In the genomic region with DNA sequence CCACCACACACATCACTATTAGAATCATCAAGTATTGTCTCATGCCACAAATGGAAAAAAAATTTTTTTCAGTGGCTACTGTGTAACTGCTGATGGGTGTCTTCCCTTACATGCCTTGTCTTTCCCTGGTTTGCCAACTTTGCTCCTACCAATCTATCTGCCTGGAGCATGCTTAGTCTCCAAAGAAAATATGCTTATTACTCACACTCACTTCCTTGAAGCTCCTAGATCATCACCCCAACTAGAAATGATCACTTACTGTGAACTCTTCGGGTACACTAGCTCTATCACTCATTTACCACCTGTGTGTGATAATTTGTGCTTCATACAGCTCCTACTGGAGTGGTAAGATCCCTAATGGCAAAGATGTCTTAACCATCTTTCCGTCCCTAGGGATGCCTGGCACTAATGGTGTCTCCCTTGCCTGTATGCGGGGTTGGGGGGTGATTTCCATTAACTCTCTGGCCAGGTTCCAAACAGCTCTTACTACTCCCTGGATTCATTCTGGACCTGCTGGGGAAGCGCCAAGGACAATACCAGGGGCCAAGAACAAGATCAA, we compare ENCODE assay signal across 8 cellular contexts. TPM values are rescaled to one million over a fixed set of nuclear protein-coding genes. Genes with fewer than 3 reads are reported as not detected.
DNase-seq lines count a peak whose midpoint lies in the region; ATAC-seq and TF ChIP-seq lines count a peak whose summit lies in the region.

No MANE protein-coding gene starts in this region.

- no peaks in the 10 kb centered on the region for H3K27me3 ChIP-seq in DND-41 (ENCODE audit: insufficient read depth, low read length, poor library complexity)
- no peaks in the 10 kb centered on the region for H3K27me3 ChIP-seq in right atrium auricular region
- no peaks in the 10 kb centered on the region for H3K27me3 ChIP-seq in skeletal muscle satellite cell (ENCODE audit: control insufficient read depth, insufficient read depth, low read length)

- peak overlapping the region; percentile 76 to 88 for H3K4me3 ChIP-seq in DND-41 (ENCODE audit: low read depth in 1 of 2, low read length in 2 of 2)
- H3K4me3 ChIP-seq in right atrium auricular region, result peak overlapping the region; percentile 75 to 97
- H3K4me3 ChIP-seq in skeletal muscle satellite cell (ENCODE audit: low read length), result peak overlapping the region; percentile 96

- TF ChIP-seq CTCF in DND-41 (IDR thresholded peaks at IDR 0.05; ENCODE audit: borderline replicate concordance, extremely low read depth, low read length, poor library complexity, severe bottlenecking) (no peak), WTC11 (IDR thresholded peaks at IDR 0.05) (no peak), right atrium auricular region (IDR thresholded peaks at IDR 0.05) (no peak)

- peak overlapping the region; percentile 88 for H3K4me3 Mint-ChIP-seq in WTC11

- H3K9ac ChIP-seq in DND-41 (ENCODE audit: low read depth, low read length), result peak overlapping the region; percentile 87
- H3K9ac ChIP-seq in skeletal muscle satellite cell (ENCODE audit: low read depth, low read length), result peak overlapping the region; percentile 95

- H3K27ac ChIP-seq in DND-41 (ENCODE audit: low read length) (peak overlapping the region; percentile 80), right atrium auricular region (peak overlapping the region; percentile 52 to 71)

- H3K4me2 ChIP-seq in DND-41 (ENCODE audit: insufficient read depth, low read length), result peak overlapping the region; percentile 94
- peak overlapping the region; percentile 90 for H3K4me2 ChIP-seq in skeletal muscle satellite cell (ENCODE audit: low read length)

- DNase-seq in DND-41 (no peak), WTC11 (ENCODE audit: low spot score) (no peak), right atrium auricular region (ENCODE audit: low spot score) (no peak), HEK293T (ENCODE audit: extremely low spot score) (no peak), H4 (ENCODE audit: low spot score) (no peak)

- peaks cover 49% of the 10 kb centered on the region for H3K79me2 ChIP-seq in DND-41 (ENCODE audit: insufficient read depth, low read length)

- ATAC-seq in DND-41 (ENCODE audit: insufficient read depth, low read depth) (peak; percentile 6; the same call in 1 of the 3 replicates), HG03175 (IDR thresholded peaks at IDR 0.05; ENCODE audit: unreplicated experiment) (peak; percentile 9), WTC11 (peak; percentile 9), HG03342 (IDR thresholded peaks at IDR 0.05; ENCODE audit: unreplicated experiment) (no peak)

- H4K20me1 ChIP-seq in DND-41 (ENCODE audit: insufficient read depth, low read length), result 0 out of 2 replicates have a peak, but pooled peaks cover 2% of the 10 kb centered on the region

- H3K9me3 ChIP-seq in DND-41 (ENCODE audit: insufficient read depth, low read length, severe bottlenecking), result no peaks in the 10 kb centered on the region
- no peaks in the 10 kb centered on the region for H3K9me3 ChIP-seq in right atrium auricular region
- H3K9me3 ChIP-seq in skeletal muscle satellite cell (replicated peaks; ENCODE audit: low read length), result no peaks in the 10 kb centered on the region

- H3K4me1 ChIP-seq in DND-41 (ENCODE audit: insufficient read depth, low read length) (peaks cover 33% of the 10 kb centered on the region), right atrium auricular region (peaks cover 0 to 13% of the 10 kb centered on the region in 2 donors), skeletal muscle satellite cell (ENCODE audit: control insufficient read depth, insufficient read depth, low read length) (peaks cover 13% of the 10 kb centered on the region)

- H3K9me3 Mint-ChIP-seq in WTC11, result no peaks in the 10 kb centered on the region

- H3K36me3 ChIP-seq in DND-41 (ENCODE audit: insufficient read depth, low read length), result peaks cover 11% of the 10 kb centered on the region
- H3K36me3 ChIP-seq in right atrium auricular region, result peaks cover 4% of the 10 kb centered on the region
- H3K36me3 ChIP-seq in skeletal muscle satellite cell (ENCODE audit: insufficient read depth, low read length), result no peaks in the 10 kb centered on the region

- peak overlapping the region; percentile 54 for H3K27ac Mint-ChIP-seq in WTC11

- peaks cover 3% of the 10 kb centered on the region for H3K36me3 Mint-ChIP-seq in WTC11

- peaks cover 11% of the 10 kb centered on the region for H3K4me1 Mint-ChIP-seq in WTC11

- CTCF ChIA-PET in WTC11 (lab: Charles Lee) (interaction anchor here (0.6 to 3.7 kb wide), 8 partner anchors 12 to 250 kb away, joined by 3 to 37 read pairs (median 6); a partner anchor contains a TSS), HEK293T (lab: Yijun Ruan, JAX) (interaction anchor here (1.1 to 3.5 kb wide), 3 partner anchors 11 to 86 kb away, joined by 3 to 13 read pairs (median 4); a partner anchor contains a TSS)

- H2AFZ ChIP-seq in DND-41 (ENCODE audit: low read depth, low read length), result peak overlapping the region; percentile 79

- POLR2A ChIA-PET in WTC11 (lab: Charles Lee), result interaction anchor here (1.3 kb wide), 1 partner anchor 11 kb away, joined by 5 read pairs; no protein-coding TSS in a partner anchor
- POLR2A ChIA-PET in HEK293T (lab: Yijun Ruan, JAX), result interaction anchor here (0.8 to 2.4 kb wide), 13 partner anchors 8 to 116 kb away, joined by 3 to 13 read pairs (median 5); a partner anchor contains a TSS

- H3K27me3 Mint-ChIP-seq in WTC11 (ENCODE audit: low read depth), result no peaks in the 10 kb centered on the region

TF ChIP-seq in WTC11, 78 proteins besides CTCF, POLR2A, EP300 and RAD21 (continues in another document):
- TF ChIP-seq, protein P1, sequence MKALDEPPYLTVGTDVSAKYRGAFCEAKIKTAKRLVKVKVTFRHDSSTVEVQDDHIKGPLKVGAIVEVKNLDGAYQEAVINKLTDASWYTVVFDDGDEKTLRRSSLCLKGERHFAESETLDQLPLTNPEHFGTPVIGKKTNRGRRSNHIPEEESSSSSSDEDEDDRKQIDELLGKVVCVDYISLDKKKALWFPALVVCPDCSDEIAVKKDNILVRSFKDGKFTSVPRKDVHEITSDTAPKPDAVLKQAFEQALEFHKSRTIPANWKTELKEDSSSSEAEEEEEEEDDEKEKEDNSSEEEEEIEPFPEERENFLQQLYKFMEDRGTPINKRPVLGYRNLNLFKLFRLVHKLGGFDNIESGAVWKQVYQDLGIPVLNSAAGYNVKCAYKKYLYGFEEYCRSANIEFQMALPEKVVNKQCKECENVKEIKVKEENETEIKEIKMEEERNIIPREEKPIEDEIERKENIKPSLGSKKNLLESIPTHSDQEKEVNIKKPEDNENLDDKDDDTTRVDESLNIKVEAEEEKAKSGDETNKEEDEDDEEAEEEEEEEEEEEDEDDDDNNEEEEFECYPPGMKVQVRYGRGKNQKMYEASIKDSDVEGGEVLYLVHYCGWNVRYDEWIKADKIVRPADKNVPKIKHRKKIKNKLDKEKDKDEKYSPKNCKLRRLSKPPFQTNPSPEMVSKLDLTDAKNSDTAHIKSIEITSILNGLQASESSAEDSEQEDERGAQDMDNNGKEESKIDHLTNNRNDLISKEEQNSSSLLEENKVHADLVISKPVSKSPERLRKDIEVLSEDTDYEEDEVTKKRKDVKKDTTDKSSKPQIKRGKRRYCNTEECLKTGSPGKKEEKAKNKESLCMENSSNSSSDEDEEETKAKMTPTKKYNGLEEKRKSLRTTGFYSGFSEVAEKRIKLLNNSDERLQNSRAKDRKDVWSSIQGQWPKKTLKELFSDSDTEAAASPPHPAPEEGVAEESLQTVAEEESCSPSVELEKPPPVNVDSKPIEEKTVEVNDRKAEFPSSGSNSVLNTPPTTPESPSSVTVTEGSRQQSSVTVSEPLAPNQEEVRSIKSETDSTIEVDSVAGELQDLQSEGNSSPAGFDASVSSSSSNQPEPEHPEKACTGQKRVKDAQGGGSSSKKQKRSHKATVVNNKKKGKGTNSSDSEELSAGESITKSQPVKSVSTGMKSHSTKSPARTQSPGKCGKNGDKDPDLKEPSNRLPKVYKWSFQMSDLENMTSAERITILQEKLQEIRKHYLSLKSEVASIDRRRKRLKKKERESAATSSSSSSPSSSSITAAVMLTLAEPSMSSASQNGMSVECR (CRISPR knock-in tag; IDR thresholded peaks at IDR 0.05; ENCODE audit: borderline replicate concordance), result no peak

TF ChIP-seq in HEK293T, 16 proteins besides CTCF, POLR2A, EP300 and RAD21:
- no peak for TF ChIP-seq ZNF384 (IDR thresholded peaks at IDR 0.05)
- TF ChIP-seq ELF4 (IDR thresholded peaks at IDR 0.05), result no peak
- no peak for TF ChIP-seq TARDBP (IDR thresholded peaks at IDR 0.05)
- no peak for TF ChIP-seq FOXA1 (IDR thresholded peaks at IDR 0.05)
- no peak for TF ChIP-seq BHLHE40 (IDR thresholded peaks at IDR 0.05; ENCODE audit: borderline replicate concordance)
- no peak for TF ChIP-seq CTBP1 (IDR thresholded peaks at IDR 0.05; ENCODE audit: borderline replicate concordance)
- TF ChIP-seq SP1 (IDR thresholded peaks at IDR 0.05), result no peak
- TF ChIP-seq FOXM1 (IDR thresholded peaks at IDR 0.05; ENCODE audit: borderline replicate concordance), result no peak
- no peak for TF ChIP-seq LEF1 (IDR thresholded peaks at IDR 0.05; ENCODE audit: borderline replicate concordance)
- no peak for TF ChIP-seq SUZ12 (IDR thresholded peaks at IDR 0.05)
- no peak for TF ChIP-seq ARNT (IDR thresholded peaks at IDR 0.05)
- TF ChIP-seq FOXK2 (IDR thresholded peaks at IDR 0.05), result no peak
- no peak for TF ChIP-seq NFRKB (IDR thresholded peaks at IDR 0.05)
- TF ChIP-seq HDGF (IDR thresholded peaks at IDR 0.05; ENCODE audit: borderline replicate concordance), result no peak
- TF ChIP-seq, protein P2, sequence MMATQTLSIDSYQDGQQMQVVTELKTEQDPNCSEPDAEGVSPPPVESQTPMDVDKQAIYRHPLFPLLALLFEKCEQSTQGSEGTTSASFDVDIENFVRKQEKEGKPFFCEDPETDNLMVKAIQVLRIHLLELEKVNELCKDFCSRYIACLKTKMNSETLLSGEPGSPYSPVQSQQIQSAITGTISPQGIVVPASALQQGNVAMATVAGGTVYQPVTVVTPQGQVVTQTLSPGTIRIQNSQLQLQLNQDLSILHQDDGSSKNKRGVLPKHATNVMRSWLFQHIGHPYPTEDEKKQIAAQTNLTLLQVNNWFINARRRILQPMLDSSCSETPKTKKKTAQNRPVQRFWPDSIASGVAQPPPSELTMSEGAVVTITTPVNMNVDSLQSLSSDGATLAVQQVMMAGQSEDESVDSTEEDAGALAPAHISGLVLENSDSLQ (IDR thresholded peaks at IDR 0.05), result no peak
- TF ChIP-seq L3MBTL2 (conservative IDR thresholded peaks at IDR 0.05), result no peak

RNA-seq across cellular contexts. Expression of a gene that starts 0.8 kb away (rescaled TPM):
- 18.1 to 21.1 TPM (median 20.7 TPM) in 3 replicates for total RNA-seq in WTC11 (2021)
- 1 to 10 TPM; 5.8 to 6.1 TPM for total RNA-seq in right atrium auricular region
- total RNA-seq in skeletal muscle satellite cell (2012; rRNA removed), result 8.9 and 10.3 TPM in 2 replicates
- total RNA-seq in H4 (2014; rRNA removed; shearing (Covaris generic)), result 7.5 and 12.6 TPM in 2 replicates

RNA-seq across cellular contexts. Expression of a gene that starts 27.3 kb away (rescaled TPM):
- total RNA-seq in WTC11 (2021), result 114 to 130 TPM (median 121 TPM) in 3 replicates
- total RNA-seq in right atrium auricular region, result 10 to 100 TPM in 1 of 2 donors, 1 to 10 TPM in 1; 4.8 to 12.9 TPM
- 73.3 and 102 TPM in 2 replicates for total RNA-seq in skeletal muscle satellite cell (2012; rRNA removed)
- 245 and 259 TPM in 2 replicates for total RNA-seq in H4 (2014; rRNA removed; shearing (Covaris generic))
